In genomic region chr2:177056540-177056939, GRCh38 we compare ENCODE assay signal across 15 cellular contexts.
DNase-seq lines count a peak whose midpoint lies in the region; ATAC-seq and TF ChIP-seq lines count a peak whose summit lies in the region.
"Had no signal": no experiment of that assay in that cellular context is flagged by ENCODE, and none has a peak within 500 bp of the region (broad histone marks: within the 10 kb centered on the region; RNA-seq: fewer than 3 reads in every experiment).

No MANE protein-coding gene starts in this region.

- H3K9me3 ChIP-seq in esophagus muscularis mucosa, result no peaks in the 10 kb centered on the region
- H3K9me3 ChIP-seq: ascending aorta had no signal

- CTCF ChIA-PET in BJ (lab: Yijun Ruan, JAX) (no interaction called here), HEK293T (lab: Yijun Ruan, JAX) (interaction anchor here (0.9 kb wide), 1 partner anchor 16 kb away, joined by 3 read pairs; no protein-coding TSS in a partner anchor)

- WGBS in esophagus muscularis mucosa, result 89% methylated on average over 4 of the region's 4 CpGs

- POLR2A ChIA-PET in BJ (lab: Charles Lee), result no interaction called here
- POLR2A ChIA-PET in HEK293T (lab: Yijun Ruan, JAX), result no interaction called here

- TF ChIP-seq EP300 in esophagus muscularis mucosa (IDR thresholded peaks at IDR 0.05), result no peak

- intact Hi-C loops in esophagus muscularis mucosa (cut with DNase I), result no loop called here

- H3K4me1 ChIP-seq in esophagus muscularis mucosa, result no peaks in the 10 kb centered on the region
- H3K4me1 ChIP-seq: ascending aorta had no signal

- H3K36me3 ChIP-seq in BJ (ENCODE audit: control insufficient read depth, insufficient read depth, low read length), result no peaks in the 10 kb centered on the region
- H3K36me3 ChIP-seq in esophagus muscularis mucosa, result no peaks in the 10 kb centered on the region
- H3K36me3 ChIP-seq: ascending aorta had no signal

- H3K27me3 ChIP-seq in BJ (ENCODE audit: control insufficient read depth, insufficient read depth, low read length) (no peaks in the 10 kb centered on the region; the same call in 1 of the 2 replicates), esophagus muscularis mucosa (no peaks in the 10 kb centered on the region)
- H3K27me3 ChIP-seq: ascending aorta had no signal

- no peak for DNase-seq in BJ (ENCODE audit: low read depth)
- peak; percentile 46 for DNase-seq in HEK293T (ENCODE audit: extremely low spot score)
- peak; percentile 11 for DNase-seq in SW480 (ENCODE audit: low spot score)
- DNase-seq in iPS-NIHi7 (ENCODE audit: extremely low spot score), result peak; percentile 67
- no peak for DNase-seq in NCI-H128 (lab: John Stamatoyannopoulos, UW; ENCODE audit: unreplicated experiment)
- DNase-seq in esophagus muscularis mucosa (ENCODE audit: extremely low spot score), result no peak
- no peak for DNase-seq in NCI-H1436 (lab: John Stamatoyannopoulos, UW)
- DNase-seq: activated CD4-positive, CD25-positive, alpha-beta regulatory T cell; activated T-cell treated with anti-CD3 and anti-CD28 coated beads, Interleukin-2, amount 50 U/mL, for 1 hour; AML-193; NCI-H774; stimulated activated naive B cell treated with anti-CD40 and anti-IgM and Interleukin-4, amounts not matched to agents 10 μg/mL and 1 μg/mL and 100 μg/mL, for 72 hours had no signal

- ATAC-seq in GM18511 (IDR thresholded peaks at IDR 0.05; ENCODE audit: unreplicated experiment), result no peak
- ATAC-seq: stimulated activated naive B cell treated with anti-CD40 and anti-IgM and Interleukin-4, amounts not matched to agents 10 μg/mL and 1 μg/mL and 100 μg/mL, for 72 hours had no signal

- no peak for TF ChIP-seq POLR2A in esophagus muscularis mucosa (IDR thresholded peaks at IDR 0.05; ENCODE audit: low read depth)

- 0 out of 2 replicates have a peak, but pooled peaks have one; percentile 12 for TF ChIP-seq CTCF in BJ (IDR thresholded peaks at IDR 0.05; ENCODE audit: insufficient read depth, low read depth, low read length)
- TF ChIP-seq CTCF in esophagus muscularis mucosa (IDR thresholded peaks at IDR 0.05), result no peak

- H3K4me3 ChIP-seq in BJ (ENCODE audit: low read depth, low read length), result no peak overlapping the region
- H3K4me3 ChIP-seq in esophagus muscularis mucosa, result no peak overlapping the region
- H3K4me3 ChIP-seq: ascending aorta, SK-N-MC had no signal

- no peak overlapping the region for H3K27ac ChIP-seq in esophagus muscularis mucosa (replicated peaks in 1 of 4)
- H3K27ac ChIP-seq: ascending aorta, SK-N-MC had no signal

TF ChIP-seq in HEK293T, 16 proteins besides CTCF, POLR2A, EP300 and RAD21:
- TF ChIP-seq BHLHE40 (IDR thresholded peaks at IDR 0.05; ENCODE audit: borderline replicate concordance), result no peak
- no peak for TF ChIP-seq HDGF (IDR thresholded peaks at IDR 0.05; ENCODE audit: borderline replicate concordance)
- no peak for TF ChIP-seq NFRKB (IDR thresholded peaks at IDR 0.05)
- no peak for TF ChIP-seq CTBP1 (IDR thresholded peaks at IDR 0.05; ENCODE audit: borderline replicate concordance)
- TF ChIP-seq FOXM1 (IDR thresholded peaks at IDR 0.05; ENCODE audit: borderline replicate concordance), result no peak
- no peak for TF ChIP-seq ZNF384 (IDR thresholded peaks at IDR 0.05)
- TF ChIP-seq SUZ12 (IDR thresholded peaks at IDR 0.05), result no peak
- TF ChIP-seq FOXA1 (IDR thresholded peaks at IDR 0.05), result no peak
- TF ChIP-seq L3MBTL2 (conservative IDR thresholded peaks at IDR 0.05), result no peak
- no peak for TF ChIP-seq LEF1 (IDR thresholded peaks at IDR 0.05; ENCODE audit: borderline replicate concordance)

Comparison
In these comparisons a context has a peak if more than half of its experiments do, and no peak if none do; other contexts are left out.
1. DNase-seq: peak in HEK293T (single experiment), SW480 (single experiment) and iPS-NIHi7 (single experiment); none in BJ (single experiment), NCI-H128 (single experiment), esophagus muscularis mucosa (single experiment) and NCI-H1436 (single experiment).